8 cellular contexts compared by ENCODE assay signal in the genomic region with DNA sequence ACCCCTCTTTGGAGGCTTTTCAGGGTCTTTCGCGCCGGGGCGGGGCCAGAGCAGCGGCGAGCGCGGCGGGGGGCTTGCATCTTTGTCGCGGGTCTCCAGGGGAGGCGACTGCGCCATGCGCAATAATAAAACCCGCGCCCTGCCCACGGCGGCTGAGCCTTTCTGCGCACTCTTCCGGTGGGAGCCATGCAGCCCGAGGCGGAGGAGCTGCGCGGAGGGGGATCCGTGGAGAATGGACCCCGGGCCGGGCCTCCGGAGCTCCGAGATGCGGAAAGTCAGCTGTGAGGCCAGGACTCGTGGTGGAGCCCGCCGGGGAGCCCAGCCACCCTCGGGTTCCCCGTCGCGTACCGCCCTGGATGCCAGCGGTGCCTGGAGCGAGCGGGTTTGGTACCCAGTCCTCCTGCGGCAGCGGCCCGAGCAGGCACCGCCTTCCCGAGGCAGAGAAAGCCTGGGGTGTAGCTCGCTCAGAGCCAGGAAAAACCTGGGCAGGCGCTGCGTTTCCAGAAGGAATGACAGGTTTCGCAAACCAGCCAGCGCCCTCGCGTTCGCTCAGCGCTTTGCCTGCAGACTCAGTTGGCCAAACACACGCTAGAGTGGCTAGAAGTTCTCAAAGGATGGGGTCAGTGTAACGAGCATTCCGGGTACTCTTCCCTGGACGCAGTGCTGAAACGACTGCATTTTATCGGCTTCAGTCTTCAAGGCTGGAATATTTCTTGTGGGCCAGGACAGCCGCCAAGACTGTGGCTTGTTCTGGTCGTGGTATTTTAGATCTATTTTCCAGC. TPM values are rescaled to one million over a fixed set of nuclear protein-coding genes. Genes with fewer than 3 reads are reported as not detected.
DNase-seq lines count a peak whose midpoint lies in the region; ATAC-seq, FAIRE-seq and TF ChIP-seq lines count a peak whose summit lies in the region.

No MANE protein-coding gene starts in this region.

- H3K9me3 ChIP-seq in Loucy (ENCODE audit: insufficient read depth, low read depth, low read length): no peaks in the 10 kb centered on the region
- no peaks in the 10 kb centered on the region for H3K9me3 ChIP-seq in neuron (ENCODE audit: low read length)

- peaks cover 7% of the 10 kb centered on the region for H3K4me1 Mint-ChIP-seq in activated T-cell treated with anti-CD3 and anti-CD28 coated beads, Interleukin-2, amount 50 U/mL, for 72 hours (ENCODE audit: low read depth)

- H3K4me3 ChIP-seq in Loucy (ENCODE audit: low read length, poor library complexity, severe bottlenecking) (peak overlapping the region; percentile 83), neuron (ENCODE audit: low read length) (peak overlapping the region; percentile 57)

- no peak for TF ChIP-seq CTCF in Loucy (conservative IDR thresholded peaks at IDR 0.05; ENCODE audit: low read length)

- H3F3A ChIP-seq in Loucy (ENCODE audit: low read depth): no peaks in the 10 kb centered on the region

- H3K79me2 ChIP-seq in Loucy (ENCODE audit: insufficient read depth, low read length): peaks cover 26% of the 10 kb centered on the region

- no peaks in the 10 kb centered on the region for H3K9me2 ChIP-seq in Loucy (replicated peaks; ENCODE audit: low read depth, low read length)

- ATAC-seq in activated T-cell treated with anti-CD3 and anti-CD28 coated beads, Interleukin-2, amount 50 U/mL, for 72 hours (replicated peaks in 1 of 2): peak; percentile 66 to 67
- no peak for ATAC-seq in GM18511 (IDR thresholded peaks at IDR 0.05; ENCODE audit: unreplicated experiment)

- peak overlapping the region; percentile 73 to 78 for H3K4me3 Mint-ChIP-seq in activated T-cell treated with anti-CD3 and anti-CD28 coated beads, Interleukin-2, amount 50 U/mL, for 72 hours

- H3K9me3 Mint-ChIP-seq in activated T-cell treated with anti-CD3 and anti-CD28 coated beads, Interleukin-2, amount 50 U/mL, for 72 hours: no peaks in the 10 kb centered on the region

- H3K36me3 ChIP-seq in Loucy (ENCODE audit: insufficient read depth, low read length): no peaks in the 10 kb centered on the region
- H3K36me3 ChIP-seq in neuron (ENCODE audit: insufficient read depth, low read length): no peaks in the 10 kb centered on the region

- H3K4me1 ChIP-seq in Loucy (ENCODE audit: insufficient read depth, low read length, poor library complexity, severe bottlenecking) (peaks cover 32% of the 10 kb centered on the region), neuron (ENCODE audit: insufficient read depth, low read length) (peaks cover 27% of the 10 kb centered on the region)

- in situ Hi-C loops in Caki2 (cut with HindIII; ENCODE audit: low pct_unique_long_range_greater_than_20kb, low sequenced_read_pairs): no loop called here

- FAIRE-seq in frontal cortex (lab: Jason Lieb, UNC): no peak

- peaks cover 77% of the 10 kb centered on the region for H3K27me3 Mint-ChIP-seq in activated T-cell treated with anti-CD3 and anti-CD28 coated beads, Interleukin-2, amount 50 U/mL, for 72 hours (ENCODE audit: low read depth)

- no peaks in the 10 kb centered on the region for H3K36me3 Mint-ChIP-seq in activated T-cell treated with anti-CD3 and anti-CD28 coated beads, Interleukin-2, amount 50 U/mL, for 72 hours (ENCODE audit: insufficient read depth in 2 of 2)

- DNase-seq in Caki2 (ENCODE audit: low read depth) (peak; percentile 36), frontal cortex (ENCODE audit: low spot score in 2 of 2) (peak; percentile 29), OCI-M1 (lab: John Stamatoyannopoulos, UW) (no peak), NCI-H2029 (lab: John Stamatoyannopoulos, UW) (no peak)
- peak; percentile 30 to 35 for DNase-seq in activated T-cell treated with anti-CD3 and anti-CD28 coated beads, Interleukin-2, amount 50 U/mL, for 72 hours

- peak overlapping the region; percentile 95 for H2AFZ ChIP-seq in Loucy (ENCODE audit: low read length)
- peak overlapping the region; percentile 56 for H2AFZ ChIP-seq in neuron (ENCODE audit: low read depth, low read length)

- peak overlapping the region; percentile 72 for H3K9ac ChIP-seq in Loucy (ENCODE audit: low read depth, low read length, poor library complexity, severe bottlenecking)

- H3K27me3 ChIP-seq in Loucy (ENCODE audit: insufficient read depth, low read length, poor library complexity, severe bottlenecking): peaks cover 16% of the 10 kb centered on the region
- no peaks in the 10 kb centered on the region for H3K27me3 ChIP-seq in neuron (ENCODE audit: insufficient read depth, low read length)

- no peak overlapping the region for H3K27ac Mint-ChIP-seq in activated T-cell treated with anti-CD3 and anti-CD28 coated beads, Interleukin-2, amount 50 U/mL, for 72 hours

- peak overlapping the region; percentile 87 for H3K4me2 ChIP-seq in Loucy (ENCODE audit: low read depth, low read length, poor library complexity, severe bottlenecking)

- H4K20me1 ChIP-seq in Loucy (ENCODE audit: insufficient read depth, low read length, poor library complexity, severe bottlenecking): no peaks in the 10 kb centered on the region

RNA-seq across cellular contexts. Expression of gene AKAP12, which starts 1.3 kb away (rescaled TPM):
- 31.4 and 34.4 TPM in 2 replicates for total RNA-seq in Caki2 (2014; rRNA removed; shearing (Covaris generic); ENCODE audit: low replicate concordance)
- 10 to 100 TPM; 10.0 to 10.6 TPM for total RNA-seq in activated T-cell treated with anti-CD3 and anti-CD28 coated beads, Interleukin-2, amount 50 U/mL, for 72 hours
- total RNA-seq in frontal cortex: 40.4 TPM

Comparison
In these comparisons a context has a peak if more than half of its experiments do, and no peak if none do; other contexts are left out.
1. DNase-seq: peak in Caki2 (single experiment), activated T-cell treated with anti-CD3 and anti-CD28 coated beads, Interleukin-2, amount 50 U/mL, for 72 hours (2 of 2) and frontal cortex (2 of 2); none in OCI-M1 (single experiment) and NCI-H2029 (single experiment).